Comparison of ENCODE assay signal across 9 cellular contexts in genomic region chr19:17841810-17842662, GRCh38. TPM values are rescaled to one million over a fixed set of nuclear protein-coding genes. Genes with fewer than 3 reads are reported as not detected.
A peak's percentile ranks its signal among the peaks of the same experiment; 100 is the strongest.
DNase-seq lines count a peak whose midpoint lies in the region; ATAC-seq and TF ChIP-seq lines count a peak whose summit lies in the region.
"Had no signal": no experiment of that assay in that cellular context is flagged by ENCODE, and none has a peak within 500 bp of the region (broad histone marks: within the 10 kb centered on the region; RNA-seq: fewer than 3 reads in every experiment).

No MANE protein-coding gene starts in this region.

- peak overlapping the region; percentile 65 for H3K4me2 ChIP-seq in mesendoderm (ENCODE audit: low read length)

- H3K56ac ChIP-seq in mesendoderm (ENCODE audit: low read length): peak overlapping the region; percentile 84

- no peak overlapping the region for H3K4ac ChIP-seq in mesendoderm (ENCODE audit: low read depth, low read length)

- no peaks in the 10 kb centered on the region for H3K27me3 ChIP-seq in mesendoderm (ENCODE audit: insufficient read depth, low read length, poor library complexity)

- H3K79me2 ChIP-seq in mesendoderm (ENCODE audit: control insufficient read depth, insufficient read depth, low read length): no peaks in the 10 kb centered on the region

- peak overlapping the region; percentile 6 for H3K4me3 ChIP-seq in mesendoderm (ENCODE audit: low read length)

- H3K4me1 Mint-ChIP-seq in endothelial cell (ENCODE audit: unreplicated experiment): peaks cover 4% of the 10 kb centered on the region

- H2AK5ac ChIP-seq in mesendoderm (ENCODE audit: low read length): no peak overlapping the region

- H3K4me1 ChIP-seq in mesendoderm (ENCODE audit: control insufficient read depth, low read depth, low read length): no peaks in the 10 kb centered on the region

- no peak for TF ChIP-seq CTCF in endothelial cell (IDR thresholded peaks at IDR 0.05; ENCODE audit: unreplicated experiment)

- no peak for ATAC-seq in HG02885 (IDR thresholded peaks at IDR 0.05; ENCODE audit: poor library complexity, unreplicated experiment)
- ATAC-seq in HG03469 (IDR thresholded peaks at IDR 0.05; ENCODE audit: unreplicated experiment): no peak

- no peaks in the 10 kb centered on the region for H3K36me3 ChIP-seq in mesendoderm (ENCODE audit: control insufficient read depth, insufficient read depth, low read length)

- no peak overlapping the region for H2BK15ac ChIP-seq in mesendoderm (replicated peaks; ENCODE audit: low read depth)

- no peak overlapping the region for H2BK5ac ChIP-seq in mesendoderm (ENCODE audit: low read length)

- H3K9ac ChIP-seq in mesendoderm (ENCODE audit: low read length): peak overlapping the region; percentile 72

- H3K27ac Mint-ChIP-seq in endothelial cell (ENCODE audit: unreplicated experiment): no peak overlapping the region

- no peak overlapping the region for H3K18ac ChIP-seq in mesendoderm (ENCODE audit: low read length)

- peaks cover 10% of the 10 kb centered on the region for H3K27me3 Mint-ChIP-seq in endothelial cell (ENCODE audit: unreplicated experiment)

- DNase-seq in DMS114 treated with DMSO at 0.1 percent for 48 hours (lab: John Stamatoyannopoulos, UW; ENCODE audit: unreplicated experiment) (peak; percentile 90), NCI-H187 treated with DMSO at 0.1 percent for 48 hours (lab: John Stamatoyannopoulos, UW) (peak; percentile 34), endothelial cell (ENCODE audit: low spot score) (peak; percentile 88), mesendoderm (peak; percentile 98)
- peak; percentile 78 to 80 for DNase-seq in activated CD4-positive, alpha-beta T cell treated with anti-CD3 and anti-CD28 coated beads, Interleukin-2, amount 50 U/mL, for 48 hours
- DNase-seq in stimulated activated CD8-positive, alpha-beta memory T cell treated with anti-CD3 and anti-CD28 coated beads, Interleukin-15, amount 100 ng/mL, for 48 hours (ENCODE audit: low read depth in 2 of 2): peak; percentile 46 to 52

- peak overlapping the region; percentile 92 for H3K23ac ChIP-seq in mesendoderm (ENCODE audit: low read length)

- H3K36me3 Mint-ChIP-seq in endothelial cell (ENCODE audit: low read depth, unreplicated experiment): peaks cover 14% of the 10 kb centered on the region

- no peak overlapping the region for H3K27ac ChIP-seq in mesendoderm (ENCODE audit: low read depth, low read length)

- no peaks in the 10 kb centered on the region for H3K9me3 Mint-ChIP-seq in endothelial cell (ENCODE audit: unreplicated experiment)

- H3K4me3 Mint-ChIP-seq in endothelial cell (ENCODE audit: unreplicated experiment): no peak overlapping the region

- whole genome bisulfite sequencing in mesendoderm (ENCODE audit: extremely low coverage, insufficient coverage, low lambda C conversion rate): no CpG with 5 or more reads among the region's 56 CpGs

- H2BK120ac ChIP-seq in mesendoderm (ENCODE audit: low read depth, low read length): no peak overlapping the region

- no peaks in the 10 kb centered on the region for H3K79me1 ChIP-seq in mesendoderm (ENCODE audit: low read length)

- H4K5ac ChIP-seq in mesendoderm (ENCODE audit: low read length): no peak overlapping the region

- H4K8ac ChIP-seq in mesendoderm (ENCODE audit: low read depth, low read length): no peak overlapping the region

RNA-seq across cellular contexts. Expression of gene JAK3, which starts 5.7 kb away (rescaled TPM):
- 30.9 TPM for total RNA-seq in endothelial cell (ENCODE audit: unreplicated experiment)
- polyA plus RNA-seq in mesendoderm (2013, experiment 1 of 2): 1.2 TPM
- polyA plus RNA-seq in mesendoderm (2013, experiment 2 of 2): 1.1 TPM

RNA-seq across cellular contexts. Expression of gene RPL18A, which starts 17.7 kb away (rescaled TPM):
- 2,048 TPM for total RNA-seq in endothelial cell (ENCODE audit: unreplicated experiment)
- 2,732 TPM for polyA plus RNA-seq in mesendoderm (2013, experiment 1 of 2)
- 2,732 TPM for polyA plus RNA-seq in mesendoderm (2013, experiment 2 of 2)

RNA-seq across cellular contexts. Expression of gene INSL3, which starts 20.7 kb away (rescaled TPM):
- total RNA-seq in endothelial cell (ENCODE audit: unreplicated experiment): 0.36 TPM
- polyA plus RNA-seq in mesendoderm (2013, experiment 1 of 2): 0.14 TPM
- polyA plus RNA-seq in mesendoderm (2013, experiment 2 of 2): 0.28 TPM
- total RNA-seq: subcutaneous adipose tissue had no signal

RNA-seq across cellular contexts. Expression of gene SLC5A5, which starts 29.7 kb away (rescaled TPM):
- total RNA-seq in endothelial cell (ENCODE audit: unreplicated experiment): not detected
- polyA plus RNA-seq in mesendoderm (2013, experiment 1 of 2): 0.08 TPM
- polyA plus RNA-seq in mesendoderm (2013, experiment 2 of 2): 0.13 TPM
- total RNA-seq: subcutaneous adipose tissue had no signal

RNA-seq across cellular contexts. Expression of gene B3GNT3, which starts 47.1 kb away (rescaled TPM):
- total RNA-seq in endothelial cell (ENCODE audit: unreplicated experiment): 0.77 TPM
- 0.29 TPM for polyA plus RNA-seq in mesendoderm (2013, experiment 1 of 2)
- 0.24 TPM for polyA plus RNA-seq in mesendoderm (2013, experiment 2 of 2)

Comparison
In these comparisons a context has a peak if more than half of its experiments do, and no peak if none do; other contexts are left out.
1. DNase-seq: peak in every context shown above with its lines; median percentile 98 in mesendoderm; 90 in DMS114 treated with DMSO at 0.1 percent for 48 hours; 88 in endothelial cell; 79 in activated CD4-positive, alpha-beta T cell treated with anti-CD3 and anti-CD28 coated beads, Interleukin-2, amount 50 U/mL, for 48 hours; 49 in stimulated activated CD8-positive, alpha-beta memory T cell treated with anti-CD3 and anti-CD28 coated beads, Interleukin-15, amount 100 ng/mL, for 48 hours; 34 in NCI-H187 treated with DMSO at 0.1 percent for 48 hours.